ENCODE assay signal across 12 cellular contexts in genomic region chr19:18809149-18809978, GRCh38. TPM values are rescaled to one million over a fixed set of nuclear protein-coding genes. Genes with fewer than 3 reads are reported as not detected.
DNase-seq lines count a peak whose midpoint lies in the region; ATAC-seq and TF ChIP-seq lines count a peak whose summit lies in the region.
"Had no signal": no experiment of that assay in that cellular context is flagged by ENCODE, and none has a peak within 500 bp of the region (broad histone marks: within the 10 kb centered on the region; RNA-seq: fewer than 3 reads in every experiment).

No MANE protein-coding gene starts in this region.

- H3K36me3 ChIP-seq in ACC112 (ENCODE audit: insufficient read depth, low read length) (no peaks in the 10 kb centered on the region), MG63 (no peaks in the 10 kb centered on the region), mucosa of descending colon (ENCODE audit: low read depth) (no peaks in the 10 kb centered on the region), OCI-LY7 (ENCODE audit: insufficient read depth, low read length) (no peaks in the 10 kb centered on the region)

- H3K4me3 ChIP-seq in ACC112 (ENCODE audit: low read depth, low read length), result peak overlapping the region; percentile 43; the same call in 1 of the 2 replicates
- no peak overlapping the region for H3K4me3 ChIP-seq in MG63
- no peak overlapping the region for H3K4me3 ChIP-seq in choroid plexus epithelial cell (ENCODE audit: low read depth, low read length)
- H3K4me3 ChIP-seq in mucosa of descending colon, result no peak overlapping the region
- no peak overlapping the region for H3K4me3 ChIP-seq in OCI-LY7 (ENCODE audit: low read depth, low read length, poor library complexity, severe bottlenecking)

- H3K9me2 ChIP-seq in OCI-LY7 (ENCODE audit: insufficient read depth, low read length), result no peaks in the 10 kb centered on the region

- H2AFZ ChIP-seq in ACC112 (ENCODE audit: low read length, unreplicated experiment) (peak overlapping the region; percentile 50), OCI-LY7 (ENCODE audit: low read length) (no peak overlapping the region)

- no TSS peak for BruUV-seq in OCI-LY7 (replicated peaks; lab: Mats Ljungman, UMichigan)

- CTCF ChIA-PET in OCI-LY7 (lab: Charles Lee; ENCODE audit: unreplicated experiment), result no interaction called here

- DNase-seq in MG63 (peak; percentile 69), choroid plexus epithelial cell (ENCODE audit: low read depth) (peak; percentile 87), mucosa of descending colon (no peak), NCI-H524 treated with DMSO at 0.1 percent for 48 hours (lab: John Stamatoyannopoulos, UW) (no peak), NCI-H2196 treated with DMSO at 0.1 percent for 48 hours (lab: John Stamatoyannopoulos, UW; ENCODE audit: unreplicated experiment) (no peak), NCI-H1417 (lab: John Stamatoyannopoulos, UW) (no peak), OCI-LY7 (ENCODE audit: low spot score) (no peak)
- DNase-seq: activated CD8-positive, alpha-beta memory T cell treated with anti-CD3 and anti-CD28 coated beads, Interleukin-2, amount 10 ng/mL, durations not matched to agents 7 days and 5 days; CD8-positive, alpha-beta T cell; KG1; stimulated activated CD4-positive, alpha-beta T cell treated with anti-CD3 and anti-CD28 coated beads, Interleukin-12 subunit alpha, Interleukin-12 subunit beta, amount 100 ng/mL, for 4 hours had no signal

- peak; percentile 43 for ATAC-seq in mucosa of descending colon
- ATAC-seq: activated CD8-positive, alpha-beta memory T cell treated with anti-CD3 and anti-CD28 coated beads, Interleukin-2, amount 10 ng/mL, durations not matched to agents 7 days and 5 days; CD8-positive, alpha-beta T cell had no signal

- H3K4me1 ChIP-seq in ACC112 (ENCODE audit: control insufficient read depth, insufficient read depth, low read length, unreplicated experiment) (peaks cover 3% of the 10 kb centered on the region), mucosa of descending colon (ENCODE audit: low read depth) (no peaks in the 10 kb centered on the region), OCI-LY7 (ENCODE audit: insufficient read depth, low read length, poor library complexity, severe bottlenecking) (no peaks in the 10 kb centered on the region)

- TF ChIP-seq CTCF in choroid plexus epithelial cell (conservative IDR thresholded peaks at IDR 0.05; ENCODE audit: low read depth, low read length), result no peak
- no peak for TF ChIP-seq CTCF in mucosa of descending colon (IDR thresholded peaks at IDR 0.05)
- no peak for TF ChIP-seq CTCF in OCI-LY7 (conservative IDR thresholded peaks at IDR 0.05; ENCODE audit: low read length)

- POLR2A ChIA-PET in OCI-LY7 (lab: Charles Lee), result no interaction called here

- H3K27ac ChIP-seq in ACC112 (ENCODE audit: low read depth, low read length) (peak overlapping the region; percentile 68), OCI-LY7 (ENCODE audit: low read depth, low read length, poor library complexity, severe bottlenecking) (no peak overlapping the region)

- H3K27me3 ChIP-seq in ACC112 (ENCODE audit: insufficient read depth, low read length), result no peaks in the 10 kb centered on the region
- H3K27me3 ChIP-seq in MG63, result no peaks in the 10 kb centered on the region

- no peak overlapping the region for H3K4me2 ChIP-seq in OCI-LY7 (ENCODE audit: low read length)

- no peaks in the 10 kb centered on the region for H3K9me3 ChIP-seq in MG63
- H3K9me3 ChIP-seq in mucosa of descending colon, result no peaks in the 10 kb centered on the region
- no peaks in the 10 kb centered on the region for H3K9me3 ChIP-seq in OCI-LY7 (ENCODE audit: low read length)

- H3K79me2 ChIP-seq in ACC112 (ENCODE audit: control insufficient read depth, insufficient read depth, low read length, unreplicated experiment) (no peaks in the 10 kb centered on the region), OCI-LY7 (ENCODE audit: insufficient read depth, low read depth, low read length) (no peaks in the 10 kb centered on the region)

- no peaks in the 10 kb centered on the region for H4K20me1 ChIP-seq in OCI-LY7 (ENCODE audit: insufficient read depth, low read length)

- intact Hi-C loops in mucosa of descending colon (cut with DNase I, micrococcal nuclease) (no loop called here), OCI-LY7 (cut with micrococcal nuclease; ENCODE audit: unreplicated experiment) (no loop called here)

RNA-seq across cellular contexts. Expression of gene COMP, which starts 18.3 kb away (rescaled TPM):
- total RNA-seq in MG63 (2014; rRNA removed; shearing (Covaris generic); ENCODE audit: low replicate concordance), result 0.30 and 0.66 TPM in 2 replicates
- under 1 TPM in 2 of 3 donors, not detected in 1; 0.12 to 0.95 TPM for total RNA-seq in mucosa of descending colon
- total RNA-seq in OCI-LY7 (2014; rRNA removed; shearing (Covaris generic)), result not detected in 2 replicates
- total RNA-seq in OCI-LY7 (2022), result not detected in 2 replicates
- total RNA-seq: activated CD8-positive, alpha-beta memory T cell treated with anti-CD3 and anti-CD28 coated beads, Interleukin-2, amount 10 ng/mL, durations not matched to agents 7 days and 5 days; CD8-positive, alpha-beta T cell had no signal

RNA-seq across cellular contexts. Expression of gene UPF1, which starts 22.4 kb away (rescaled TPM):
- 66.0 and 80.2 TPM in 2 replicates for total RNA-seq in MG63 (2014; rRNA removed; shearing (Covaris generic); ENCODE audit: low replicate concordance)
- total RNA-seq in mucosa of descending colon (10 to 100 TPM; 79.2 to 87.2 (median 83.4) TPM), OCI-LY7 (2022) (113 and 122 TPM in 2 replicates)
- total RNA-seq in OCI-LY7 (2014; rRNA removed; shearing (Covaris generic)), result 65.2 and 77.2 TPM in 2 replicates

Comparison
In these comparisons a context has a peak if more than half of its experiments do, and no peak if none do; other contexts are left out.
1. DNase-seq: peak in MG63 (single experiment) and choroid plexus epithelial cell (single experiment); none in mucosa of descending colon (0 of 3), NCI-H524 treated with DMSO at 0.1 percent for 48 hours (single experiment), NCI-H2196 treated with DMSO at 0.1 percent for 48 hours (single experiment), NCI-H1417 (0 of 3) and OCI-LY7 (single experiment).